Comparison of ENCODE assay signal across 27 cellular contexts in the genomic region with DNA sequence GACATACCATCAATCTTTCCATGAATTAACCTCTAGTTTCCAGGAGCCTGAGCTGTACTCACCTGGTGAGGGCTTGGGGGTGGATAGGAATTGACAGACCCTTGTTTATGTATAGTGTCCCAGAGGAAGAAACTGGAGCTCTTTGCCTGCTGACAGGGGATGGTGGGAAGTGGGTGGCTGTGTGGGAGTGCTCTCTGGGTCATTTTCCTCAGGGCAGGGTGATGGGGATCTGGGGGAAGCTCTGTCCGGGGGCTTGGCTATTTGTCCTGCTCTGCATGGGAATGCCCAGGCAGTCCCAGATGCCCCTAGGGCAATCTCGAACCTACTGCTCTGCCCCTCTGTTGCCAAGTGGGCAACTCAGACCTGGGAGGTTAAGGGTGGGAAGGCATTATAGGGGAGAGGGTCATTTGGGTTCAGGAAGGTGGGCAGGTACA. TPM values are rescaled to one million over a fixed set of nuclear protein-coding genes. Genes with fewer than 3 reads are reported as not detected.
"Had no signal": no experiment of that assay in that cellular context is flagged by ENCODE, and none has a peak within 500 bp of the region (broad histone marks: within the 10 kb centered on the region; RNA-seq: fewer than 3 reads in every experiment).

No MANE protein-coding gene starts in this region.

- H3K27me3 ChIP-seq: testis had no signal

- H3K4me1 ChIP-seq: left ventricle myocardium inferior, sigmoid colon, testis had no signal

- ATAC-seq: esophagus mucosa; stimulated activated naive B cell treated with anti-CD40 and anti-IgM and Interleukin-4, amounts not matched to agents 10 μg/mL and 1 μg/mL and 100 μg/mL, for 72 hours; WTC11 had no signal

- H3K4me3 Mint-ChIP-seq: activated naive CD8-positive, alpha-beta T cell treated with anti-CD3 and anti-CD28 coated beads, Interleukin-2, amount 10 ng/mL, durations not matched to agents 7 days and 5 days; naive B cell; stimulated activated naive B cell treated with anti-CD40 and anti-IgM and Interleukin-4, amounts not matched to agents 10 μg/mL and 1 μg/mL and 100 μg/mL, for 72 hours; type B pancreatic cell; WTC11 had no signal

- DNase-seq: activated naive CD4-positive, alpha-beta T cell; activated naive CD8-positive, alpha-beta T cell treated with anti-CD3 and anti-CD28 coated beads, Interleukin-2, amount 10 ng/mL, durations not matched to agents 7 days and 5 days; activated T-cell treated with anti-CD3 and anti-CD28 coated beads, Interleukin-2, amount 50 U/mL, for 1 hour; amygdala; dermis blood vessel endothelial cell; effector memory CD4-positive, alpha-beta T cell; foreskin melanocyte; glutamatergic neuron; hippocampal formation; kidney glomerular epithelial cell; left ventricle myocardium inferior; naive B cell; nucleus accumbens; posterior cingulate gyrus; sigmoid colon; stimulated activated CD4-positive, alpha-beta T cell treated with anti-CD3 and anti-CD28 coated beads, Interleukin-15, amount 100 ng/mL, for 24 hours; stimulated activated naive B cell treated with anti-CD40 and anti-IgM and Interleukin-4, amounts not matched to agents 10 μg/mL and 1 μg/mL and 100 μg/mL, for 72 hours; T-helper 9 cell; testis had no signal

- H3K36me3 ChIP-seq: cardiac muscle cell, left ventricle myocardium inferior, sigmoid colon had no signal

- H3K27ac ChIP-seq: cardiac muscle cell, left ventricle myocardium inferior, sigmoid colon, testis had no signal

- H3K27ac Mint-ChIP-seq: activated naive CD8-positive, alpha-beta T cell treated with anti-CD3 and anti-CD28 coated beads, Interleukin-2, amount 10 ng/mL, durations not matched to agents 7 days and 5 days; naive B cell; stimulated activated naive B cell treated with anti-CD40 and anti-IgM and Interleukin-4, amounts not matched to agents 10 μg/mL and 1 μg/mL and 100 μg/mL, for 72 hours; type B pancreatic cell; WTC11 had no signal

- H3K4me2 ChIP-seq: smooth muscle cell had no signal

- H3K9me3 ChIP-seq: left ventricle myocardium inferior, sigmoid colon, testis had no signal

- H3K4me1 Mint-ChIP-seq: naive B cell had no signal

- H3K36me3 Mint-ChIP-seq: naive B cell; stimulated activated naive B cell treated with anti-CD40 and anti-IgM and Interleukin-4, amounts not matched to agents 10 μg/mL and 1 μg/mL and 100 μg/mL, for 72 hours; type B pancreatic cell; WTC11 had no signal

- H3K4me3 ChIP-seq: cardiac muscle cell, left ventricle myocardium inferior, sigmoid colon, smooth muscle cell, testis had no signal

- H3K9me3 Mint-ChIP-seq: activated naive CD8-positive, alpha-beta T cell treated with anti-CD3 and anti-CD28 coated beads, Interleukin-2, amount 10 ng/mL, durations not matched to agents 7 days and 5 days; stimulated activated naive B cell treated with anti-CD40 and anti-IgM and Interleukin-4, amounts not matched to agents 10 μg/mL and 1 μg/mL and 100 μg/mL, for 72 hours; type B pancreatic cell had no signal

RNA-seq across cellular contexts. Expression of gene DHRS2, which starts 21.8 kb away (rescaled TPM):
- total RNA-seq: cardiac muscle cell, chondrocyte, endothelial cell of umbilical vein, esophagus mucosa, left ventricle myocardium inferior, sigmoid colon had no signal

RNA-seq across cellular contexts. Expression of gene JPH4, which starts 35.8 kb away (rescaled TPM):
- total RNA-seq: activated naive CD8-positive, alpha-beta T cell treated with anti-CD3 and anti-CD28 coated beads, Interleukin-2, amount 10 ng/mL, durations not matched to agents 7 days and 5 days; dermis blood vessel endothelial cell; endothelial cell of umbilical vein; renal cortical epithelial cell had no signal
- polyA plus RNA-seq: smooth muscle cell had no signal
